ENCODE assay signal across 15 cellular contexts in the genomic region with DNA sequence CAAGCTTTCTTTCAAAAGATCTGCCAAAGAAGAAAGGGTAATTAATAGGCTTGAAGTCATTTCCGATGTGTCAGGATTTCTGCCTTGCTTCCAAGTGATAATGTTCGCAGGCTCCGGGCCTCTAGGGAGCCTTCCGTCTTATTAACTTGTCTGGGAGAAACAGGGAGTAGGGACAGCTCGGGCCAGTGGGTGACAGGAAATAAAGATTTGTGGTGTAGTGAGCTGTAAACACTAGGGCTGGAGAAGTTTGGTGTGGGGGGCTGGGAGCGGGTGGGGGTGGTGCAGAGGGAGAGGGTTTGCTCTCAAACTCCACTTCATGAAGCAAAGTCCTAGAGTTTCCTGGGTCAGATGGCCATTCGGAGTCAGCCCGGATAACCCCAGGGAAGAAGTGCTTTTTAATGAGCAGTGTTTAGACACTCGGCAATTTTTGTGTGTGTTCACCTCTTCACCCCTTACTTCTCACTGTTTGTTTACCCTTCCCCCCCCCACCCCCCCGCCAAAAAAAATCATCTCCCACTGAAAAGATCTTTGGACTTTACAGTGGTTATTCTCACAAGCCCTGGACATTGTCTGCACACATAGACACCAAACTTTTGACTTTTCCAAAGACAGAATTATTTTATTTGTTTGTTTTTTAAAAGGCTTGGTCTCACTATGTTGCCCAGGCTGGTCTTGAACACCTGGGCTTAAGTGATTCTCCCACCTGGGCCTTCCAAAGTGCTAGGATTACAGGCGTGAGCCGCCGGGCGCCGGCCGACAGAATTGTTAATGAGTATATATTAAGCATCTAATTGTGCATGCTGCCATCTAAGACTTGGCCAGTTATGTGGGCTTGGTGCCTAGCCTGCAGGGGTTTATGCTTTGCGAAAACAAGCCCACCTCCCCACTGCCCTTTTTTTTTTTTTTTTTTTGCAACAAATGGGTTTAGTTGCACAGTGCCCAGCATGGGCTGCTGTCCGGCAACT.
DNase-seq lines count a peak whose midpoint lies in the region; ATAC-seq and TF ChIP-seq lines count a peak whose summit lies in the region.
"Had no signal": no experiment of that assay in that cellular context is flagged by ENCODE, and none has a peak within 500 bp of the region (broad histone marks: within the 10 kb centered on the region; RNA-seq: fewer than 3 reads in every experiment).

No MANE protein-coding gene starts in this region.

- H3K36me3 Mint-ChIP-seq in natural killer cell: no peaks in the 10 kb centered on the region
- H3K36me3 Mint-ChIP-seq: stimulated activated effector memory CD8-positive, alpha-beta T cell treated with anti-CD3 and anti-CD28 coated beads, Interleukin-12 subunit alpha, Interleukin-12 subunit beta, amount 100 ng/mL, for 72 hours had no signal

- no peak overlapping the region for H3K4me3 Mint-ChIP-seq in natural killer cell
- H3K4me3 Mint-ChIP-seq: activated CD4-positive, alpha-beta T cell treated with anti-CD3 and anti-CD28 coated beads, Interleukin-2, amount 10 ng/mL, durations not matched to agents 24 days and 14 days; dendritic cell treated with granulocyte-macrophage colony-stimulating factor and Interleukin-4, amounts not matched to agents 40 ng/mL and 50 ng/mL, for 4 days; stimulated activated effector memory CD8-positive, alpha-beta T cell treated with anti-CD3 and anti-CD28 coated beads, Interleukin-12 subunit alpha, Interleukin-12 subunit beta, amount 100 ng/mL, for 72 hours had no signal

- no peak for DNase-seq in Right ventricle myocardium superior
- DNase-seq in left ventricle myocardium inferior: no peak
- DNase-seq in astrocyte of the spinal cord (ENCODE audit: low read depth, low spot score): peak; percentile 43
- peak; percentile 95 for DNase-seq in left kidney (ENCODE audit: low read depth, low spot score)
- DNase-seq in aorta: no peak
- DNase-seq in natural killer cell: no peak
- DNase-seq in NCI-H128 (lab: John Stamatoyannopoulos, UW; ENCODE audit: unreplicated experiment): no peak
- DNase-seq in AG08395 (ENCODE audit: low spot score): no peak
- DNase-seq: activated CD4-positive, alpha-beta T cell treated with anti-CD3 and anti-CD28 coated beads, Interleukin-2, amount 10 ng/mL, durations not matched to agents 24 days and 14 days; activated naive CD4-positive, alpha-beta T cell treated with Interleukin-2 at 50 U/mL for 16 hours; Kasumi-1; NCI-H510A had no signal

- ATAC-seq in Right ventricle myocardium superior (ENCODE audit: poor library complexity): peak; percentile 47
- ATAC-seq in aorta (ENCODE audit: low FRiP score): peak; percentile 74
- no peak for ATAC-seq in natural killer cell
- ATAC-seq: stimulated activated effector memory CD8-positive, alpha-beta T cell treated with anti-CD3 and anti-CD28 coated beads, Interleukin-12 subunit alpha, Interleukin-12 subunit beta, amount 100 ng/mL, for 72 hours had no signal

- H3K4me1 Mint-ChIP-seq in natural killer cell: peaks cover 21 to 39% of the 10 kb centered on the region in 2 donors

- H3K27me3 ChIP-seq in left ventricle myocardium inferior (ENCODE audit: low read depth) (no peaks in the 10 kb centered on the region), aorta (ENCODE audit: control insufficient read depth in 1 of 2, insufficient read depth in 2 of 2, low read length in 1 of 2) (no peaks in the 10 kb centered on the region)

- 66 to 72% methylated on average over 18 of the region's 18 CpGs for WGBS in aorta, 2 donors

- H3K9me3 ChIP-seq in left ventricle myocardium inferior (replicated peaks) (no peaks in the 10 kb centered on the region), aorta (ENCODE audit: control insufficient read depth, low read length) (no peaks in the 10 kb centered on the region)

- peaks cover 14% of the 10 kb centered on the region in 2 donors for H3K27me3 Mint-ChIP-seq in natural killer cell (ENCODE audit: low read depth in 2 of 2)
- H3K27me3 Mint-ChIP-seq: activated CD4-positive, alpha-beta T cell treated with anti-CD3 and anti-CD28 coated beads, Interleukin-2, amount 10 ng/mL, durations not matched to agents 24 days and 14 days had no signal

- no peak for TF ChIP-seq CTCF in left ventricle myocardium inferior (IDR thresholded peaks at IDR 0.05; ENCODE audit: borderline replicate concordance)
- TF ChIP-seq CTCF in astrocyte of the spinal cord (IDR thresholded peaks at IDR 0.05; ENCODE audit: low read depth, low read length): no peak
- TF ChIP-seq CTCF in natural killer cell (IDR thresholded peaks at IDR 0.05): no peak

- peaks cover 60% of the 10 kb centered on the region for H3K4me1 ChIP-seq in left ventricle myocardium inferior
- H3K4me1 ChIP-seq in aorta (ENCODE audit: control insufficient read depth in 1 of 2, insufficient read depth in 2 of 2, low read length in 2 of 2): no peaks in the 10 kb centered on the region

- H3K9me3 Mint-ChIP-seq in natural killer cell: no peaks in the 10 kb centered on the region
- H3K9me3 Mint-ChIP-seq: activated CD4-positive, alpha-beta T cell treated with anti-CD3 and anti-CD28 coated beads, Interleukin-2, amount 10 ng/mL, durations not matched to agents 24 days and 14 days; dendritic cell treated with granulocyte-macrophage colony-stimulating factor and Interleukin-4, amounts not matched to agents 40 ng/mL and 50 ng/mL, for 4 days; stimulated activated effector memory CD8-positive, alpha-beta T cell treated with anti-CD3 and anti-CD28 coated beads, Interleukin-12 subunit alpha, Interleukin-12 subunit beta, amount 100 ng/mL, for 72 hours had no signal

- intact Hi-C loops in Right ventricle myocardium superior (cut with DNase I): no loop called here
- intact Hi-C loops in left ventricle myocardium inferior (cut with micrococcal nuclease): no loop called here
- intact Hi-C loops in aorta (cut with DNase I): loop anchor here in 1 of 2 donors (10.0 kb wide), 1 partner anchor 294 kb away; the partner anchor contains the start of gene MSI2
- intact Hi-C loops in natural killer cell (cut with micrococcal nuclease): no loop called here

- in situ Hi-C loops in astrocyte of the spinal cord (cut with HindIII; ENCODE audit: low sequenced_read_pairs): no loop called here

- no peak overlapping the region for H3K27ac ChIP-seq in left ventricle myocardium inferior (replicated peaks)
- H3K27ac ChIP-seq in aorta (ENCODE audit: low read depth in 1 of 2, low read length in 2 of 2): no peak overlapping the region
- H3K27ac ChIP-seq: SK-N-MC had no signal

- H3K36me3 ChIP-seq in left ventricle myocardium inferior: no peaks in the 10 kb centered on the region
- no peaks in the 10 kb centered on the region for H3K36me3 ChIP-seq in aorta (ENCODE audit: control insufficient read depth in 1 of 2, insufficient read depth in 2 of 2, low read length in 1 of 2)

- no peak overlapping the region for H3K27ac Mint-ChIP-seq in natural killer cell
- H3K27ac Mint-ChIP-seq: activated CD4-positive, alpha-beta T cell treated with anti-CD3 and anti-CD28 coated beads, Interleukin-2, amount 10 ng/mL, durations not matched to agents 24 days and 14 days; dendritic cell treated with granulocyte-macrophage colony-stimulating factor and Interleukin-4, amounts not matched to agents 40 ng/mL and 50 ng/mL, for 4 days had no signal

- H3K4me3 ChIP-seq in left ventricle myocardium inferior (no peak overlapping the region), astrocyte of the spinal cord (ENCODE audit: low read depth, low read length) (no peak overlapping the region), aorta (ENCODE audit: low read length in 2 of 2) (no peak overlapping the region)
- H3K4me3 ChIP-seq: SK-N-MC had no signal

Comparison
In these comparisons a context has a peak if more than half of its experiments do, and no peak if none do; other contexts are left out.
1. ATAC-seq: peak in Right ventricle myocardium superior (single experiment) and aorta (single experiment); none in natural killer cell (0 of 3).
2. DNase-seq: peak in astrocyte of the spinal cord (single experiment) and left kidney (single experiment); none in Right ventricle myocardium superior (single experiment), left ventricle myocardium inferior (single experiment), aorta (0 of 2), natural killer cell (single experiment), NCI-H128 (single experiment) and AG08395 (single experiment).